ENCODE assay signal across 8 cellular contexts in genomic region chr10:109934958-109935793, GRCh38. TPM values are rescaled to one million over a fixed set of nuclear protein-coding genes. Genes with fewer than 3 reads are reported as not detected.
DNase-seq lines count a peak whose midpoint lies in the region; ATAC-seq and TF ChIP-seq lines count a peak whose summit lies in the region.

No MANE protein-coding gene starts in this region.

- H3K4me3 ChIP-seq in cardiac muscle cell (no peak overlapping the region), spleen (peak overlapping the region in 1 of 8 donors; percentile 16), tibial artery (no peak overlapping the region)

- no peaks in the 10 kb centered on the region for H3K36me3 ChIP-seq in cardiac muscle cell
- no peaks in the 10 kb centered on the region for H3K36me3 ChIP-seq in spleen
- no peaks in the 10 kb centered on the region for H3K36me3 ChIP-seq in tibial artery

- H3K9me3 ChIP-seq in cardiac muscle cell (ENCODE audit: low read depth) (no peaks in the 10 kb centered on the region), spleen (no peaks in the 10 kb centered on the region), tibial artery (no peaks in the 10 kb centered on the region)

- 43 to 60% (median 49%) methylated on average over 5 of the region's 5 CpGs for WGBS in spleen, 5 donors

- no peaks in the 10 kb centered on the region for H3K36me3 Mint-ChIP-seq in activated T-cell treated with anti-CD3 and anti-CD28 coated beads, Interleukin-2, amount 50 U/mL, for 4 hours (ENCODE audit: insufficient read depth)

- TF ChIP-seq CTCF in cardiac muscle cell (IDR thresholded peaks at IDR 0.05; ENCODE audit: low read depth, low read length) (no peak), spleen (IDR thresholded peaks at IDR 0.05 in 8 of 11, conservative IDR thresholded peaks at IDR 0.05 in 3 of 11) (no peak), tibial artery (IDR thresholded peaks at IDR 0.05) (no peak)

- no peaks in the 10 kb centered on the region for H3K27me3 Mint-ChIP-seq in activated T-cell treated with anti-CD3 and anti-CD28 coated beads, Interleukin-2, amount 50 U/mL, for 4 hours (ENCODE audit: low read depth)

- intact Hi-C loops in spleen (cut with DNase I; ENCODE audit: low total_unique reads): no loop called here
- intact Hi-C loops in tibial artery (cut with DNase I; ENCODE audit: low total_unique reads): no loop called here

- H3K4me1 Mint-ChIP-seq in activated T-cell treated with anti-CD3 and anti-CD28 coated beads, Interleukin-2, amount 50 U/mL, for 4 hours (ENCODE audit: low read depth): peaks cover 65% of the 10 kb centered on the region

- peak in 2 of 3 experiments; percentile 15 to 24 for DNase-seq in NCI-H1417 (lab: John Stamatoyannopoulos, UW)
- no peak for DNase-seq in NCI-H1417 treated with DMSO at 0.1 percent for 48 hours (lab: John Stamatoyannopoulos, UW)
- DNase-seq in activated T-cell treated with anti-CD3 and anti-CD28 coated beads, Interleukin-2, amount 50 U/mL, for 4 hours: no peak
- peak; percentile 19 to 68 for DNase-seq in cardiac muscle cell (ENCODE audit: low read depth in 1 of 2, low spot score in 1 of 2)
- no peak for DNase-seq in spleen
- DNase-seq in tibial artery: no peak
- DNase-seq in NCI-H446 treated with DMSO at 0.1 percent for 48 hours (lab: John Stamatoyannopoulos, UW): no peak

- H3K27ac ChIP-seq in cardiac muscle cell: no peak overlapping the region
- H3K27ac ChIP-seq in spleen: peak overlapping the region; percentile 27 to 83 (median 68)
- H3K27ac ChIP-seq in tibial artery: no peak overlapping the region

- H3K27me3 ChIP-seq in cardiac muscle cell: no peaks in the 10 kb centered on the region
- H3K27me3 ChIP-seq in spleen (replicated peaks in 1 of 7): no peaks in the 10 kb centered on the region
- no peaks in the 10 kb centered on the region for H3K27me3 ChIP-seq in tibial artery

- peak; percentile 65 to 74 for ATAC-seq in activated T-cell treated with anti-CD3 and anti-CD28 coated beads, Interleukin-2, amount 50 U/mL, for 4 hours
- no peak for ATAC-seq in GM21825 (IDR thresholded peaks at IDR 0.05; ENCODE audit: unreplicated experiment)

- peak overlapping the region; percentile 67 for H3K4me3 Mint-ChIP-seq in activated T-cell treated with anti-CD3 and anti-CD28 coated beads, Interleukin-2, amount 50 U/mL, for 4 hours

- H3K9me3 Mint-ChIP-seq in activated T-cell treated with anti-CD3 and anti-CD28 coated beads, Interleukin-2, amount 50 U/mL, for 4 hours: no peaks in the 10 kb centered on the region

- no peaks in the 10 kb centered on the region for H3K4me1 ChIP-seq in cardiac muscle cell (ENCODE audit: low read depth)
- H3K4me1 ChIP-seq in spleen: peaks cover 8 to 46% (median 26%) of the 10 kb centered on the region in 6 donors
- H3K4me1 ChIP-seq in tibial artery: peaks cover 0 to 7% (median 0%) of the 10 kb centered on the region in 4 donors

- TF ChIP-seq POLR2A in spleen (IDR thresholded peaks at IDR 0.05): no peak

RNA-seq across cellular contexts. Expression of gene XPNPEP1, which starts 11.9 kb away (rescaled TPM):
- 10 to 100 TPM; 57.0 to 62.6 (median 62.4) TPM for total RNA-seq in activated T-cell treated with anti-CD3 and anti-CD28 coated beads, Interleukin-2, amount 50 U/mL, for 4 hours
- 114 and 137 TPM in 2 replicates for total RNA-seq in cardiac muscle cell
- 68.1 and 87.1 TPM in 2 replicates for polyA plus RNA-seq in cardiac muscle cell
- 10 to 100 TPM; 51.0 to 97.1 (median 64.8) TPM for total RNA-seq in spleen
- polyA plus RNA-seq in spleen: 10 to 100 TPM; 23.1 to 29.5 (median 26.2) TPM

Comparison
In these comparisons a context has a peak if more than half of its experiments do, and no peak if none do; other contexts are left out.
1. DNase-seq: peak in NCI-H1417 (2 of 3) and cardiac muscle cell (2 of 2); none in NCI-H1417 treated with DMSO at 0.1 percent for 48 hours (single experiment), activated T-cell treated with anti-CD3 and anti-CD28 coated beads, Interleukin-2, amount 50 U/mL, for 4 hours (single experiment), spleen (single experiment), tibial artery (0 of 2) and NCI-H446 treated with DMSO at 0.1 percent for 48 hours (single experiment).
2. H3K27ac ChIP-seq: peak in spleen (8 of 8); none in cardiac muscle cell (single experiment) and tibial artery (0 of 2).